In genomic region chr4:10671750-10672149, GRCh38 we compare ENCODE assay signal across 23 cellular contexts. TPM values are rescaled to one million over a fixed set of nuclear protein-coding genes. Genes with fewer than 3 reads are reported as not detected.
DNase-seq lines count a peak whose midpoint lies in the region; ATAC-seq and TF ChIP-seq lines count a peak whose summit lies in the region.
"Had no signal": no experiment of that assay in that cellular context is flagged by ENCODE, and none has a peak within 500 bp of the region (broad histone marks: within the 10 kb centered on the region; RNA-seq: fewer than 3 reads in every experiment).

No MANE protein-coding gene starts in this region.

- H3K9me3 ChIP-seq in BLaER1 treated with 17β-estradiol and CSF1 and Interleukin-3, amounts not matched to agents 10 nM and 100 nM (replicated peaks in 1 of 11), result peaks cover 0 to 11% (median under 1%) of the 10 kb centered on the region in 11 experiments; a peak in 7 of 22 replicates
- no peaks in the 10 kb centered on the region for H3K9me3 ChIP-seq in CD4-positive, alpha-beta memory T cell (ENCODE audit: control insufficient read depth in 1 of 2, low read length in 2 of 2)
- H3K9me3 ChIP-seq: Caco-2, pancreas, tibial nerve had no signal

- intact Hi-C loops in CD4-positive, alpha-beta memory T cell (cut with micrococcal nuclease), result no loop called here
- intact Hi-C loops in activated B cell treated with CpG ODN at 0.5 μM for 24 hours (cut with micrococcal nuclease), result no loop called here

- no peaks in the 10 kb centered on the region for H4K20me1 ChIP-seq in BLaER1 treated with 17β-estradiol and CSF1 and Interleukin-3, amounts not matched to agents 10 nM and 100 nM

- CTCF ChIA-PET in CD4-positive, alpha-beta memory T cell (lab: Charles Lee; ENCODE audit: partially characterized antibody), result interaction anchor here (1.1 to 3.3 kb wide), 2 partner anchors 11 to 222 kb away, joined by 3 to 10 read pairs; no protein-coding TSS in a partner anchor
- CTCF ChIA-PET in activated B cell treated with CpG ODN at 0.5 μM for 24 hours (lab: Charles Lee), result no interaction called here

- no peaks in the 10 kb centered on the region for H3K27me3 ChIP-seq in BLaER1 treated with 17β-estradiol and CSF1 and Interleukin-3, amounts not matched to agents 10 nM and 100 nM
- no peaks in the 10 kb centered on the region for H3K27me3 ChIP-seq in CD4-positive, alpha-beta memory T cell (ENCODE audit: insufficient read depth, low read length)
- H3K27me3 ChIP-seq: brain microvascular endothelial cell, pancreas, tibial nerve had no signal

- no peaks in the 10 kb centered on the region for H3K36me3 Mint-ChIP-seq in CD4-positive, alpha-beta memory T cell
- no peaks in the 10 kb centered on the region for H3K36me3 Mint-ChIP-seq in activated B cell treated with CpG ODN at 0.5 μM for 24 hours (ENCODE audit: low read depth)
- peaks cover 0 to 4% (median 0%) of the 10 kb centered on the region in 3 donors for H3K36me3 Mint-ChIP-seq in naive thymus-derived CD8-positive, alpha-beta T cell

- POLR2A ChIA-PET in CD4-positive, alpha-beta memory T cell (lab: Charles Lee; ENCODE audit: partially characterized antibody), result interaction anchor here (0.9 kb wide), 1 partner anchor 800 kb away, joined by 3 read pairs; no protein-coding TSS in a partner anchor
- POLR2A ChIA-PET in activated B cell treated with CpG ODN at 0.5 μM for 24 hours (lab: Charles Lee), result interaction anchor here (1.4 kb wide), 1 partner anchor 11 kb away, joined by 3 read pairs; no protein-coding TSS in a partner anchor
- POLR2A ChIA-PET in naive thymus-derived CD8-positive, alpha-beta T cell (lab: Charles Lee), result interaction anchor here (0.9 to 1.1 kb wide), 2 partner anchors 30 to 215 kb away, joined by 3 read pairs; partner anchors contain the start of gene ZNF518B

- peaks cover 0 to 3% (median 0%) of the 10 kb centered on the region in 8 donors for H3K9me3 Mint-ChIP-seq in CD4-positive, alpha-beta memory T cell
- peaks cover 3% of the 10 kb centered on the region for H3K9me3 Mint-ChIP-seq in activated B cell treated with CpG ODN at 0.5 μM for 24 hours
- peaks cover 0 to 4% (median 0%) of the 10 kb centered on the region in 9 donors for H3K9me3 Mint-ChIP-seq in naive thymus-derived CD8-positive, alpha-beta T cell
- H3K9me3 Mint-ChIP-seq: activated T-cell treated with anti-CD3 and anti-CD28 coated beads, Interleukin-2, amount 50 U/mL, for 4 hours; endodermal cell; nephron had no signal

- peaks cover 0 to 31% (median 14%) of the 10 kb centered on the region in 10 experiments; a peak in 13 of 20 replicates for H3K4me1 ChIP-seq in BLaER1 treated with 17β-estradiol and CSF1 and Interleukin-3, amounts not matched to agents 10 nM and 100 nM
- H3K4me1 ChIP-seq in CD4-positive, alpha-beta memory T cell (ENCODE audit: insufficient read depth, low read length), result peaks cover 23% of the 10 kb centered on the region
- H3K4me1 ChIP-seq: pancreas, tibial nerve had no signal

- H3K4me3 Mint-ChIP-seq in CD4-positive, alpha-beta memory T cell, result peak overlapping the region in 1 of 8 donors; percentile 18
- H3K4me3 Mint-ChIP-seq in activated B cell treated with CpG ODN at 0.5 μM for 24 hours, result no peak overlapping the region
- peak overlapping the region in 9 of 10 donors; percentile 0 to 64 (median 49) for H3K4me3 Mint-ChIP-seq in naive thymus-derived CD8-positive, alpha-beta T cell
- H3K4me3 Mint-ChIP-seq: activated T-cell treated with anti-CD3 and anti-CD28 coated beads, Interleukin-2, amount 50 U/mL, for 4 hours; endodermal cell; nephron had no signal

- DNase-seq in CD4-positive, alpha-beta memory T cell, result no peak
- no peak for DNase-seq in activated B cell treated with CpG ODN at 0.5 μM for 24 hours
- DNase-seq in naive thymus-derived CD8-positive, alpha-beta T cell, result peak in 3 of 10 donors; percentile 18 to 42 (median 33)
- no peak for DNase-seq in NCI-H2107 treated with DMSO at 0.1 percent for 48 hours (lab: John Stamatoyannopoulos, UW; ENCODE audit: unreplicated experiment)
- no peak for DNase-seq in pons (ENCODE audit: low spot score)
- DNase-seq in HT-29 (ENCODE audit: low spot score), result no peak
- DNase-seq: activated CD4-positive, alpha-beta T cell treated with anti-CD3 and anti-CD28 coated beads, Interleukin-2, amount 50 U/mL, for 1 hour; activated T-cell treated with anti-CD3 and anti-CD28 coated beads, Interleukin-2, amount 50 U/mL, for 4 hours; brain microvascular endothelial cell; Caco-2; endodermal cell; mesenchymal stem cell; NCI-H1105; NCI-H2107; NCI-H510A; pancreas had no signal

- no peak overlapping the region for H3K9ac ChIP-seq in BLaER1 treated with 17β-estradiol and CSF1 and Interleukin-3, amounts not matched to agents 10 nM and 100 nM

- H3K36me3 ChIP-seq in BLaER1 treated with 17β-estradiol and CSF1 and Interleukin-3, amounts not matched to agents 10 nM and 100 nM, result no peaks in the 10 kb centered on the region
- H3K36me3 ChIP-seq in CD4-positive, alpha-beta memory T cell (ENCODE audit: insufficient read depth, low read length), result no peaks in the 10 kb centered on the region
- H3K36me3 ChIP-seq: brain microvascular endothelial cell, pancreas, tibial nerve had no signal

- ATAC-seq in activated B cell treated with CpG ODN at 0.5 μM for 24 hours (ENCODE audit: low read depth), result no peak
- peak in 1 of 2 donors; percentile 61 for ATAC-seq in naive thymus-derived CD8-positive, alpha-beta T cell
- ATAC-seq: pancreas, sciatic nerve, SK-N-SH treated with all-trans-retinoic acid at 6 μM for 48 hours had no signal

- no peaks in the 10 kb centered on the region for H3K27me3 Mint-ChIP-seq in CD4-positive, alpha-beta memory T cell
- H3K27me3 Mint-ChIP-seq in activated B cell treated with CpG ODN at 0.5 μM for 24 hours, result no peaks in the 10 kb centered on the region
- no peaks in the 10 kb centered on the region for H3K27me3 Mint-ChIP-seq in naive thymus-derived CD8-positive, alpha-beta T cell

- peaks cover 0 to 14% (median 2%) of the 10 kb centered on the region in 4 donors for H3K4me1 Mint-ChIP-seq in CD4-positive, alpha-beta memory T cell
- peaks cover 31% of the 10 kb centered on the region for H3K4me1 Mint-ChIP-seq in activated B cell treated with CpG ODN at 0.5 μM for 24 hours
- peaks cover 8 to 39% (median 31%) of the 10 kb centered on the region in 4 donors for H3K4me1 Mint-ChIP-seq in naive thymus-derived CD8-positive, alpha-beta T cell
- H3K4me1 Mint-ChIP-seq: endodermal cell, nephron had no signal

- peak overlapping the region in 1 of 11 experiments; percentile 40; a peak in 2 of 22 replicates for H3K27ac ChIP-seq in BLaER1 treated with 17β-estradiol and CSF1 and Interleukin-3, amounts not matched to agents 10 nM and 100 nM
- H3K27ac ChIP-seq in CD4-positive, alpha-beta memory T cell (ENCODE audit: low read depth, low read length), result no peak overlapping the region
- H3K27ac ChIP-seq: brain microvascular endothelial cell, pancreas, RWPE1, tibial nerve had no signal

- H3K4me2 ChIP-seq in BLaER1 treated with 17β-estradiol and CSF1 and Interleukin-3, amounts not matched to agents 10 nM and 100 nM, result peak overlapping the region in 6 of 11 experiments; percentile 1 to 47 (median 31); a peak in 9 of 22 replicates

- no peak for TF ChIP-seq CTCF in activated B cell treated with CpG ODN at 0.5 μM for 24 hours (IDR thresholded peaks at IDR 0.05)

- H3K4me3 ChIP-seq in BLaER1 treated with 17β-estradiol and CSF1 and Interleukin-3, amounts not matched to agents 10 nM and 100 nM, result no peak overlapping the region
- H3K4me3 ChIP-seq in CD4-positive, alpha-beta memory T cell (ENCODE audit: low read length in 2 of 2), result no peak overlapping the region
- H3K4me3 ChIP-seq: pancreas, tibial nerve had no signal

- H3K27ac Mint-ChIP-seq in CD4-positive, alpha-beta memory T cell, result peak overlapping the region; percentile 9 to 92 (median 64)
- peak overlapping the region; percentile 71 for H3K27ac Mint-ChIP-seq in activated B cell treated with CpG ODN at 0.5 μM for 24 hours
- peak overlapping the region; percentile 69 to 96 (median 90) for H3K27ac Mint-ChIP-seq in naive thymus-derived CD8-positive, alpha-beta T cell
- H3K27ac Mint-ChIP-seq: endodermal cell, nephron had no signal

RNA-seq across cellular contexts. Expression of gene CLNK, which starts 12.8 kb away (rescaled TPM):
- total RNA-seq in CD4-positive, alpha-beta memory T cell, result under 1 TPM; 0.11 to 0.29 TPM
- polyA plus RNA-seq in CD4-positive, alpha-beta memory T cell, result not detected
- 0.37 and 0.58 TPM in 2 replicates for total RNA-seq in activated B cell treated with CpG ODN at 0.5 μM for 24 hours
- not detected for total RNA-seq in naive thymus-derived CD8-positive, alpha-beta T cell
- not detected for polyA plus RNA-seq in naive thymus-derived CD8-positive, alpha-beta T cell
- not detected in 2 replicates for total RNA-seq in HT-29 (2014; rRNA removed; shearing (Covaris generic))
- total RNA-seq: Caco-2, endodermal cell, fibroblast of lung, sciatic nerve, tibial nerve had no signal
- polyA plus RNA-seq: fibroblast of lung had no signal
